In the genomic region with DNA sequence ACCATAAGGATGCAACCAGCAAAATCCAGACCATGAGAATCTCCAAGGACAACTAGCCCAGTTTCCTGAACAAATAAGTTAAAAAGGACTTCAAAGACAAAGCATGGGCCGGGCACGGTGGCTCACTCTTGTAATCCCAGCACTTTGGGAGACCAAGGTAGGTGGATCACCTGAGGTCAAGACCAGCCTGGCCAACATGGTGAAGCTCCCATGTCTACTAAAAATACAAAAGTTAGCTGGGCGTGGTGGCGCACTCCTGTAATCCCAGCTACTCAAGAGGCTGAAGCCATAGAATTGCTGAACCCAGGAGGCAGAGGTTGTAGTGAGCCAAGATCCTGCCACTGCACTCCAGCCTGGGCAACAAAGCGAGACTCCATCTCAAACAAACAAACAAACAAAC, we compare ENCODE assay signal across 1 cellular context. TPM values are rescaled to one million over a fixed set of nuclear protein-coding genes. Genes with fewer than 3 reads are reported as not detected.
"Had no signal": no experiment of that assay in that cellular context is flagged by ENCODE, and none has a peak within 500 bp of the region (broad histone marks: within the 10 kb centered on the region; RNA-seq: fewer than 3 reads in every experiment).

No MANE protein-coding gene starts in this region.

RNA-seq across cellular contexts. Expression of a gene that starts 30.8 kb away (rescaled TPM):
- polyA plus RNA-seq: esophagus had no signal
